ENCODE assay signal across 15 cellular contexts in genomic region chr10:49057481-49057880, GRCh38. TPM values are rescaled to one million over a fixed set of nuclear protein-coding genes. Genes with fewer than 3 reads are reported as not detected.
DNase-seq lines count a peak whose midpoint lies in the region; ATAC-seq and TF ChIP-seq lines count a peak whose summit lies in the region.
"Had no signal": no experiment of that assay in that cellular context is flagged by ENCODE, and none has a peak within 500 bp of the region (broad histone marks: within the 10 kb centered on the region; RNA-seq: fewer than 3 reads in every experiment).

No MANE protein-coding gene starts in this region.

- H3K56ac ChIP-seq in H9 (ENCODE audit: insufficient read length, low read depth, low read length), result no peak overlapping the region

- H3K27me3 ChIP-seq in H9 (ENCODE audit: insufficient read depth, low read length) (no peaks in the 10 kb centered on the region), endodermal cell (ENCODE audit: control insufficient read depth, insufficient read depth, low read length, poor library complexity, severe bottlenecking) (no peaks in the 10 kb centered on the region)
- H3K27me3 ChIP-seq: BE2C had no signal

- H3K9ac ChIP-seq in H9 (ENCODE audit: extremely low read depth, insufficient read length, low read length), result no peak overlapping the region
- H3K9ac ChIP-seq in endodermal cell (ENCODE audit: extremely low read depth, low read length, poor library complexity, severe bottlenecking), result no peak overlapping the region
- H3K9ac ChIP-seq: GM23248 had no signal

- H3K27ac ChIP-seq in H9 (ENCODE audit: insufficient read length, low read depth, low read length) (no peak overlapping the region), endodermal cell (ENCODE audit: low read depth, low read length) (peak overlapping the region; percentile 72)
- H3K27ac ChIP-seq: GM23248, HL-60 had no signal

- no peak overlapping the region for H2BK5ac ChIP-seq in H9 (ENCODE audit: insufficient read length, low read length)

- H3K27ac Mint-ChIP-seq in H9 (peak overlapping the region in 1 of 3 experiments; percentile 80; a peak in 1 of 7 replicates), endodermal cell (no peak overlapping the region), nephron (peak overlapping the region in 2 of 3 experiments; percentile 74 to 89), T-cell (no peak overlapping the region)
- H3K27ac Mint-ChIP-seq: CD4-positive, CD25-positive, alpha-beta regulatory T cell had no signal

- no CpG with 5 or more reads among the region's 5 CpGs for WGBS in H9 (ENCODE audit: extremely low coverage, insufficient read length, low lambda C conversion rate)
- 85 to 96% methylated on average over 4 to 5 of the region's 5 CpGs for WGBS in endodermal cell (ENCODE audit: insufficient coverage in 1 of 2, insufficient read length in 1 of 2), 2 experiments

- H3K79me2 ChIP-seq in H9 (ENCODE audit: insufficient read depth, low read length), result no peaks in the 10 kb centered on the region

- H3K4me2 ChIP-seq in H9 (ENCODE audit: insufficient read depth, insufficient read length, low read length), result no peak overlapping the region

- no peak overlapping the region for H2AK5ac ChIP-seq in H9 (ENCODE audit: insufficient read length, low read length)

- no peak overlapping the region for H2BK12ac ChIP-seq in H9 (ENCODE audit: insufficient read length, low read depth, low read length)

- peaks cover 1% of the 10 kb centered on the region for H3K27me3 Mint-ChIP-seq in H9 (ENCODE audit: low read depth)
- peaks cover 5% of the 10 kb centered on the region for H3K27me3 Mint-ChIP-seq in endodermal cell (ENCODE audit: insufficient read depth)
- peaks cover 4% of the 10 kb centered on the region for H3K27me3 Mint-ChIP-seq in nephron (ENCODE audit: low read depth)
- H3K27me3 Mint-ChIP-seq in T-cell, result no peaks in the 10 kb centered on the region

- H3K4ac ChIP-seq in H9 (ENCODE audit: low read depth, low read length), result no peak overlapping the region

- H2BK20ac ChIP-seq in H9 (ENCODE audit: low read depth, low read length, poor library complexity, severe bottlenecking), result no peak overlapping the region

- ATAC-seq in stimulated activated naive CD8-positive, alpha-beta T cell treated with anti-CD3 and anti-CD28 coated beads, Interleukin-15, Interleukin-2, amounts not matched to agents 100 U/mL and 50 U/mL, for 24 hours, result peak; percentile 28
- ATAC-seq in T-cell (replicated peaks in 1 of 4), result no peak

- POLR2A ChIA-PET in T-cell (lab: Charles Lee), result no interaction called here

- H3K4me3 Mint-ChIP-seq in H9, result no peak overlapping the region
- no peak overlapping the region for H3K4me3 Mint-ChIP-seq in endodermal cell
- no peak overlapping the region for H3K4me3 Mint-ChIP-seq in nephron
- H3K4me3 Mint-ChIP-seq in T-cell, result no peak overlapping the region
- H3K4me3 Mint-ChIP-seq: CD4-positive, CD25-positive, alpha-beta regulatory T cell had no signal

- H3K9me3 Mint-ChIP-seq in H9, result peaks cover 7 to 24% of the 10 kb centered on the region in 2 experiments
- peaks cover 25% of the 10 kb centered on the region for H3K9me3 Mint-ChIP-seq in endodermal cell
- peaks cover 19% of the 10 kb centered on the region for H3K9me3 Mint-ChIP-seq in nephron
- peaks cover 4 to 18% (median 17%) of the 10 kb centered on the region in 3 donors for H3K9me3 Mint-ChIP-seq in T-cell

- H3K79me1 ChIP-seq in H9 (ENCODE audit: insufficient read depth, low read depth, low read length, poor library complexity, severe bottlenecking), result no peaks in the 10 kb centered on the region

- H4K8ac ChIP-seq in H9 (replicated peaks; ENCODE audit: insufficient read length, low read depth, low read length), result no peak overlapping the region

- no peaks in the 10 kb centered on the region for H3K23me2 ChIP-seq in H9 (ENCODE audit: insufficient read length, low read depth, low read length, poor library complexity, severe bottlenecking)

- no peaks in the 10 kb centered on the region for H3K36me3 ChIP-seq in endodermal cell (ENCODE audit: control insufficient read depth, insufficient read depth, low read length)
- H3K36me3 ChIP-seq: BE2C had no signal

- no peak for DNase-seq in H9
- DNase-seq in endodermal cell, result peak; percentile 20
- DNase-seq in stimulated activated naive CD8-positive, alpha-beta T cell treated with anti-CD3 and anti-CD28 coated beads, Interleukin-15, Interleukin-2, amounts not matched to agents 100 U/mL and 50 U/mL, for 24 hours, result no peak
- no peak for DNase-seq in SIG-M5 treated with dmso at 0.1 percent for 504 hours (lab: John Stamatoyannopoulos, UW; ENCODE audit: unreplicated experiment)
- no peak for DNase-seq in T-cell
- DNase-seq in NCI-H2227 (lab: John Stamatoyannopoulos, UW; ENCODE audit: unreplicated experiment), result no peak
- DNase-seq: ACHN; BE2C; C1 segment of cervical spinal cord; Caco-2; CD4-positive, CD25-positive, alpha-beta regulatory T cell; GM23248; HCEC 1CT had no signal

- TF ChIP-seq CTCF in H9 (conservative IDR thresholded peaks at IDR 0.05) (no peak), endodermal cell (conservative IDR thresholded peaks at IDR 0.05) (no peak), nephron (IDR thresholded peaks at IDR 0.05; ENCODE audit: unreplicated experiment in 3 of 3) (no peak)

- H4K91ac ChIP-seq in H9 (ENCODE audit: insufficient read length, low read depth, low read length), result no peak overlapping the region

- H3K4me3 ChIP-seq in endodermal cell (ENCODE audit: low read length), result no peak overlapping the region
- H3K4me3 ChIP-seq: GM23248 had no signal

- no peak overlapping the region for H2BK15ac ChIP-seq in H9 (ENCODE audit: low read depth, low read length)

- CTCF ChIA-PET in T-cell (lab: Charles Lee), result no interaction called here

- H3K4me1 Mint-ChIP-seq in H9 (no peaks in the 10 kb centered on the region), endodermal cell (no peaks in the 10 kb centered on the region), nephron (peaks cover 51% of the 10 kb centered on the region), T-cell (no peaks in the 10 kb centered on the region)
- H3K4me1 Mint-ChIP-seq: CD4-positive, CD25-positive, alpha-beta regulatory T cell had no signal

- 0 out of 2 replicates have a peak overlapping the region, but pooled peaks have one; percentile 45 for H3K14ac ChIP-seq in H9 (ENCODE audit: insufficient read depth, low read length)

- no peak overlapping the region for H2AFZ ChIP-seq in H9 (ENCODE audit: low read length)
- H2AFZ ChIP-seq: GM23248 had no signal

- no peaks in the 10 kb centered on the region for H3K9me3 ChIP-seq in H9 (ENCODE audit: control insufficient read depth, low read depth, low read length)
- H3K9me3 ChIP-seq in endodermal cell (ENCODE audit: control insufficient read depth, low read length), result peaks cover 11% of the 10 kb centered on the region
- H3K9me3 ChIP-seq: BE2C had no signal

- H3K18ac ChIP-seq in H9 (ENCODE audit: insufficient read length, low read depth, low read length), result no peak overlapping the region

- H3K36me3 Mint-ChIP-seq in H9 (ENCODE audit: insufficient read depth in 1 of 3, low read depth in 3 of 3) (peaks cover 2 to 10% (median 3%) of the 10 kb centered on the region in 3 experiments; a peak in 4 of 7 replicates), endodermal cell (ENCODE audit: low read depth) (no peaks in the 10 kb centered on the region), nephron (ENCODE audit: low read depth) (peaks cover 24% of the 10 kb centered on the region), T-cell (no peaks in the 10 kb centered on the region)
- H3K36me3 Mint-ChIP-seq: CD4-positive, CD25-positive, alpha-beta regulatory T cell had no signal

- H3K4me1 ChIP-seq in H9 (ENCODE audit: insufficient read depth, low read length) (no peaks in the 10 kb centered on the region), endodermal cell (ENCODE audit: control insufficient read depth, insufficient read depth, low read length) (no peaks in the 10 kb centered on the region)
- H3K4me1 ChIP-seq: BE2C, Caco-2 had no signal

- H3T11ph ChIP-seq in H9 (ENCODE audit: low read length), result no peak overlapping the region

- H4K5ac ChIP-seq in H9 (ENCODE audit: insufficient read length, low read depth, low read length), result no peak overlapping the region

- H3K23ac ChIP-seq in H9 (ENCODE audit: insufficient read length, low read depth, low read length), result no peak overlapping the region

- no peak overlapping the region for H2BK120ac ChIP-seq in H9 (ENCODE audit: low read depth, low read length, poor library complexity, severe bottlenecking)

- no peaks in the 10 kb centered on the region for H4K20me1 ChIP-seq in H9 (ENCODE audit: control insufficient read depth, insufficient read depth, insufficient read length)

RNA-seq across cellular contexts. Expression of gene VSTM4, which starts 57.8 kb away (rescaled TPM):
- total RNA-seq in H9 (2021) (0.35 and 0.44 TPM in 2 replicates), endodermal cell (under 1 TPM; 0.51 to 0.77 TPM), T-cell (under 1 TPM in 3 of 5 donors, not detected in 2; 0.09 to 0.19 (median 0.10) TPM)
- polyA plus RNA-seq in endodermal cell (2013, experiment 1 of 2), result 1.4 TPM
- 1.1 TPM for polyA plus RNA-seq in endodermal cell (2013, experiment 2 of 2)
- total RNA-seq: Caco-2; CD4-positive, CD25-positive, alpha-beta regulatory T cell had no signal

Comparison
In these comparisons a context has a peak if more than half of its experiments do, and no peak if none do; other contexts are left out.
1. H3K27ac Mint-ChIP-seq: peak in nephron (2 of 3); none in endodermal cell (single experiment) and T-cell (0 of 2).